Comparison of ENCODE assay signal across 17 cellular contexts in the genomic region with DNA sequence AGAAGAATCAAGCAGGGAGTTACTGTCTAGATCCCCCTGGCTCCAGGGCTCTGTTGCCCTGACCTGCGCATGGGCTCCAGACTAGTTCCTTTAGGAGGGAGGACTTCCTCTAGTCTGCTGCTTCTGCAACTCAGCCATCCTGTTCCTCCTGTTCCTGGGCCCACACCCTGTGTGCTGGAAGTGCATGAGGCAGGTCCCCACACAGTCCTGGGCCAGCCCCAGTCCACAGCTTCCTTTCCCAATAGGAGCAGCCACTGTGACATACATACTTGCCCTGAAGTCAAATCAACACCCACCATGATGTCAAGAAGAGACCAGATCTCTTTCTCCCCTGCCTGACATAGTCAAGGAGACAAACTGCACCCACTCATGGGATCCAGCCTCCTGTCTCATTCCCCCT. TPM values are rescaled to one million over a fixed set of nuclear protein-coding genes. Genes with fewer than 3 reads are reported as not detected.
DNase-seq lines count a peak whose midpoint lies in the region; ATAC-seq and TF ChIP-seq lines count a peak whose summit lies in the region.
"Had no signal": no experiment of that assay in that cellular context is flagged by ENCODE, and none has a peak within 500 bp of the region (broad histone marks: within the 10 kb centered on the region; RNA-seq: fewer than 3 reads in every experiment).

No MANE protein-coding gene starts in this region.

- no peaks in the 10 kb centered on the region for H3K9me2 ChIP-seq in PC-9 (ENCODE audit: insufficient read depth)

- H3F3A ChIP-seq in PC-9 (ENCODE audit: insufficient read depth, low read depth) (no peaks in the 10 kb centered on the region), neural progenitor cell (ENCODE audit: low read depth) (peaks cover 13% of the 10 kb centered on the region)

- H3K9me3 ChIP-seq in PC-9 (ENCODE audit: insufficient read depth, low read depth) (no peaks in the 10 kb centered on the region), neural progenitor cell (ENCODE audit: low read depth) (no peaks in the 10 kb centered on the region), esophagus muscularis mucosa (no peaks in the 10 kb centered on the region)
- H3K9me3 ChIP-seq: ascending aorta, BE2C had no signal

- peaks cover 2% of the 10 kb centered on the region for H3K9me3 Mint-ChIP-seq in neural progenitor cell
- H3K9me3 Mint-ChIP-seq: activated CD4-positive, alpha-beta memory T cell treated with anti-CD3 and anti-CD28 coated beads for 36 hours had no signal

- H2AFZ ChIP-seq in PC-9 (no peak overlapping the region), neural progenitor cell (replicated peaks) (no peak overlapping the region)

- H3K27ac Mint-ChIP-seq in neural progenitor cell = peak overlapping the region; percentile 63
- H3K27ac Mint-ChIP-seq: activated CD4-positive, alpha-beta memory T cell treated with anti-CD3 and anti-CD28 coated beads for 36 hours had no signal

- peaks cover 10% of the 10 kb centered on the region for H3K27me3 Mint-ChIP-seq in neural progenitor cell (ENCODE audit: insufficient read depth, low read depth)

- intact Hi-C loops in PC-9 (cut with micrococcal nuclease; ENCODE audit: unreplicated experiment) (no loop called here), Right ventricle myocardium superior (cut with DNase I) (no loop called here), esophagus muscularis mucosa (cut with DNase I) (no loop called here)

- H3K4me3 Mint-ChIP-seq in neural progenitor cell = no peak overlapping the region
- H3K4me3 Mint-ChIP-seq: activated CD4-positive, alpha-beta memory T cell treated with anti-CD3 and anti-CD28 coated beads for 36 hours had no signal

- H3K79me2 ChIP-seq in PC-9 (ENCODE audit: low read depth) = no peaks in the 10 kb centered on the region
- H3K79me2 ChIP-seq in neural progenitor cell (ENCODE audit: low read depth) = no peaks in the 10 kb centered on the region

- CTCF ChIA-PET in PC-9 (lab: Charles Lee) (interaction anchor here (0.8 kb wide), 1 partner anchor 305 kb away, joined by 3 read pairs; no protein-coding TSS in a partner anchor), RWPE1 (lab: Yijun Ruan, JAX) (interaction anchor here (0.6 kb wide), 1 partner anchor 1176 kb away, joined by 3 read pairs; no protein-coding TSS in a partner anchor)

- TF ChIP-seq CTCF in PC-9 (conservative IDR thresholded peaks at IDR 0.05) (no peak), neural progenitor cell (IDR thresholded peaks at IDR 0.05) (no peak), RWPE1 (conservative IDR thresholded peaks at IDR 0.05; ENCODE audit: low read depth) (no peak), esophagus muscularis mucosa (IDR thresholded peaks at IDR 0.05) (no peak)

- H3K36me3 Mint-ChIP-seq in neural progenitor cell = no peaks in the 10 kb centered on the region
- H3K36me3 Mint-ChIP-seq: activated CD4-positive, alpha-beta memory T cell treated with anti-CD3 and anti-CD28 coated beads for 36 hours had no signal

- peak; percentile 59 for ATAC-seq in Right ventricle myocardium superior (ENCODE audit: poor library complexity)

- H3K27ac ChIP-seq in PC-9 (no peak overlapping the region), neural progenitor cell (no peak overlapping the region), RWPE1 (no peak overlapping the region), esophagus muscularis mucosa (replicated peaks in 1 of 4) (no peak overlapping the region)
- H3K27ac ChIP-seq: ascending aorta had no signal

- H3K4me3 ChIP-seq in PC-9 (no peak overlapping the region), neural progenitor cell (no peak overlapping the region), esophagus muscularis mucosa (no peak overlapping the region)
- H3K4me3 ChIP-seq: ascending aorta had no signal

- DNase-seq in GDM1 (lab: John Stamatoyannopoulos, UW) = peak; percentile 18
- DNase-seq in PC-9 = peak; percentile 46 to 48
- DNase-seq in Right ventricle myocardium superior = peak; percentile 50
- DNase-seq in neural progenitor cell (ENCODE audit: low spot score) = no peak
- DNase-seq in NCI-H226 = no peak
- DNase-seq in RWPE1 (ENCODE audit: low spot score) = no peak
- DNase-seq in NCI-H1092 (lab: John Stamatoyannopoulos, UW) = no peak
- DNase-seq in esophagus muscularis mucosa (ENCODE audit: extremely low spot score) = no peak
- DNase-seq: activated CD4-positive, alpha-beta memory T cell treated with anti-CD3 and anti-CD28 coated beads for 36 hours; BE2C; dermis blood vessel endothelial cell; DMS53; NCI-H1105 treated with DMSO at 0.1 percent for 48 hours; stimulated activated CD4-positive, alpha-beta T cell treated with anti-CD3 and anti-CD28 coated beads, Interleukin-2, amount 100 ng/mL, for 24 hours had no signal

- H3K4me1 ChIP-seq in PC-9 (replicated peaks; ENCODE audit: insufficient read depth) (peaks cover 14% of the 10 kb centered on the region; the same call in 1 of the 2 replicates), neural progenitor cell (peaks cover 32% of the 10 kb centered on the region), esophagus muscularis mucosa (peaks cover 0 to 4% (median 0%) of the 10 kb centered on the region in 4 donors)
- H3K4me1 ChIP-seq: ascending aorta had no signal

- TF ChIP-seq POLR2A in esophagus muscularis mucosa (IDR thresholded peaks at IDR 0.05; ENCODE audit: low read depth) = no peak

- H3K36me3 ChIP-seq in PC-9 (ENCODE audit: low read depth) (no peaks in the 10 kb centered on the region), neural progenitor cell (no peaks in the 10 kb centered on the region), esophagus muscularis mucosa (no peaks in the 10 kb centered on the region)
- H3K36me3 ChIP-seq: ascending aorta, BE2C had no signal

- peaks cover 34% of the 10 kb centered on the region for H3K4me1 Mint-ChIP-seq in neural progenitor cell

- BruUV-seq in PC-9 (replicated peaks; lab: Mats Ljungman, UMichigan) = no TSS peak

- no peak for TF ChIP-seq EP300 in esophagus muscularis mucosa (IDR thresholded peaks at IDR 0.05)

- H3K4me2 ChIP-seq in PC-9 = no peak overlapping the region
- H3K4me2 ChIP-seq in neural progenitor cell = no peak overlapping the region

- WGBS in esophagus muscularis mucosa = 100% methylated on average over 1 of the region's 1 CpG

- H4K20me1 ChIP-seq in PC-9 (ENCODE audit: insufficient read depth) = no peaks in the 10 kb centered on the region
- no peaks in the 10 kb centered on the region for H4K20me1 ChIP-seq in neural progenitor cell (ENCODE audit: low read depth)

- no peak overlapping the region for H3K9ac ChIP-seq in neural progenitor cell

- H3K27me3 ChIP-seq in PC-9 (ENCODE audit: insufficient read depth, low read depth) (no peaks in the 10 kb centered on the region), neural progenitor cell (no peaks in the 10 kb centered on the region), esophagus muscularis mucosa (no peaks in the 10 kb centered on the region)
- H3K27me3 ChIP-seq: ascending aorta, BE2C had no signal

- POLR2A ChIA-PET in PC-9 (lab: Charles Lee; ENCODE audit: unreplicated experiment) = no interaction called here
- POLR2A ChIA-PET in RWPE1 (lab: Yijun Ruan, JAX; ENCODE audit: low non-redundant PET) = no interaction called here

RNA-seq across cellular contexts. Expression of a gene that starts 1.3 kb away (rescaled TPM):
- total RNA-seq in PC-9 (2021) (not detected in 2 replicates), Right ventricle myocardium superior (not detected), neural progenitor cell (ENCODE audit: low replicate concordance) (0.28 and 0.32 TPM in 2 replicates), esophagus muscularis mucosa (under 1 TPM in 2 of 4 donors, not detected in 2; 0.40 to 0.42 TPM)
- total RNA-seq: activated CD4-positive, alpha-beta memory T cell treated with anti-CD3 and anti-CD28 coated beads for 36 hours; ascending aorta; dermis blood vessel endothelial cell; NCI-H460; RPMI7951 had no signal

RNA-seq across cellular contexts. Expression of a gene that starts 24.5 kb away (rescaled TPM):
- total RNA-seq in PC-9 (2021) (0.79 and 0.88 TPM in 2 replicates), Right ventricle myocardium superior (0.24 TPM), neural progenitor cell (ENCODE audit: low replicate concordance) (1.2 and 2.3 TPM in 2 replicates), esophagus muscularis mucosa (under 1 TPM in 3 of 4 donors, not detected in 1; 0.17 to 0.69 (median 0.42) TPM)
- total RNA-seq: RPMI7951 had no signal

Comparison
In these comparisons a context has a peak if more than half of its experiments do, and no peak if none do; other contexts are left out.
1. DNase-seq: peak in GDM1 (single experiment), PC-9 (2 of 2) and Right ventricle myocardium superior (single experiment); none in neural progenitor cell (single experiment), NCI-H226 (single experiment), RWPE1 (single experiment), NCI-H1092 (single experiment) and esophagus muscularis mucosa (single experiment).